In the genomic region with DNA sequence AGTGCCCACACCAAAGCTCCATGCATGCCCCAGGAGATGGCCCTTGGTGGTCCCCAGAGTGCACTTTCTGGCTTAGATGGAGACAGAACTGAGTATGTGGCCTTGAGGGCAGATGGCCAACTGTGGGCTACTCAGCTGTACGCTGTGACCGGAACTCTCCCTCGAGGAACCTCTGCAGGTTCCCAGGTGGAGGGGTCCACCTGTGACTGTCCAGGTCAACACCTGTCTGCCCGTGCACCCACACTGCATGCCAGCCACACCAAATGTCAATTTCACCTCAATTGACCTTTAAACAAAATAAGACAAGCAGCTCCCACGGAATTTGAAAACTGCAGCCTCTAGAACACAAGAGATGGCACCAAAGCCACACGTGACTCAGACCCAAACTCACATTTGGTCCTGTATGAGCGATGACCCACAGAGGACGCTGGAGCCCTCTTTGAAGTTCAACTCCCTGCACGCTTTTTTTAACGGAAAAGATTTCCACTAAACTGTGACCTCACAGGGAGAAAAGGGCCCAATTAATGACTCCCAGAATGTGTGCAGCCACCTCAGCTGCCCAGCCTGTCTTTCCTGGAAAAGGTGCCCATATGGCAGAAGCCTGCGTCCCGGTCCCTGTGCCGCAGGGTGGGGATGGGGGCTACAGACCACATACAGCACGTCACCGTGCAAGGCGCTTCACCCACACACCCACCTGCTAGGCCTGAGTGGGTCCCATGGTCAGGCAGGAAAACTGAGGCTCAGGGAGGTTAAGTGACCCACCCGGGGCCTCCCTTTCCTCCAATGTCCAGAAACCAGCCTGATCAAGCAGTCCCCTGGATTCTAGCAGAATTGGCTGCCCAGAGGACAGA, we compare ENCODE assay signal across 9 cellular contexts. TPM values are rescaled to one million over a fixed set of nuclear protein-coding genes. Genes with fewer than 3 reads are reported as not detected.
DNase-seq lines count a peak whose midpoint lies in the region; ATAC-seq, FAIRE-seq and TF ChIP-seq lines count a peak whose summit lies in the region.
"Had no signal": no experiment of that assay in that cellular context is flagged by ENCODE, and none has a peak within 500 bp of the region (broad histone marks: within the 10 kb centered on the region; RNA-seq: fewer than 3 reads in every experiment).

No MANE protein-coding gene starts in this region.

- peak overlapping the region; percentile 34 for H3K27ac Mint-ChIP-seq in glutamatergic neuron (ENCODE audit: unreplicated experiment)

- H3K27ac ChIP-seq in upper lobe of right lung, result peak overlapping the region; percentile 63

- ATAC-seq in left ventricle myocardium superior (no peak), HG03439 (IDR thresholded peaks at IDR 0.05; ENCODE audit: unreplicated experiment) (peak; percentile 24), upper lobe of right lung (no peak)

- no peaks in the 10 kb centered on the region for H3K27me3 ChIP-seq in upper lobe of right lung

- peaks cover 19% of the 10 kb centered on the region for H3K4me1 Mint-ChIP-seq in glutamatergic neuron (ENCODE audit: low read depth, unreplicated experiment)

- no peak for FAIRE-seq in RCC 7860 (lab: Jason Lieb, UNC)

- H3K36me3 Mint-ChIP-seq in glutamatergic neuron (ENCODE audit: unreplicated experiment), result peaks cover 6% of the 10 kb centered on the region

- H3K27me3 Mint-ChIP-seq in glutamatergic neuron (ENCODE audit: unreplicated experiment), result peaks cover 12% of the 10 kb centered on the region

- H3K4me1 ChIP-seq in upper lobe of right lung, result peaks cover 50% of the 10 kb centered on the region

- TF ChIP-seq CTCF in glutamatergic neuron (IDR thresholded peaks at IDR 0.05; ENCODE audit: partially characterized antibody, unreplicated experiment) (no peak), upper lobe of right lung (IDR thresholded peaks at IDR 0.05) (no peak)

- H3K9me3 ChIP-seq in upper lobe of right lung, result no peaks in the 10 kb centered on the region

- DNase-seq in cardiac septum (ENCODE audit: low spot score), result peak; percentile 67
- no peak for DNase-seq in left ventricle myocardium superior
- no peak for DNase-seq in glutamatergic neuron
- no peak for DNase-seq in upper lobe of right lung
- no peak for DNase-seq in RCC 7860 (ENCODE audit: low spot score)
- no peak for DNase-seq in T-helper 9 cell
- DNase-seq in NCI-H1436 (lab: John Stamatoyannopoulos, UW), result no peak

- no peak overlapping the region for H3K4me3 ChIP-seq in upper lobe of right lung

- H3K4me3 Mint-ChIP-seq in glutamatergic neuron (ENCODE audit: unreplicated experiment), result peak overlapping the region; percentile 36
- H3K4me3 Mint-ChIP-seq: neural crest cell had no signal

- H3K9me3 Mint-ChIP-seq in glutamatergic neuron (ENCODE audit: unreplicated experiment), result peaks cover 3% of the 10 kb centered on the region
- H3K9me3 Mint-ChIP-seq: neural crest cell had no signal

- H3K36me3 ChIP-seq in upper lobe of right lung, result peaks cover 29% of the 10 kb centered on the region

- intact Hi-C loops in cardiac septum (cut with DNase I), result no loop called here
- intact Hi-C loops in left ventricle myocardium superior (cut with micrococcal nuclease), result no loop called here
- intact Hi-C loops in upper lobe of right lung (cut with DNase I), result no loop called here

RNA-seq across cellular contexts. Expression of a gene that starts 47.7 kb away (rescaled TPM):
- 44.6 TPM for total RNA-seq in cardiac septum
- total RNA-seq in left ventricle myocardium superior, result 72.1 TPM
- total RNA-seq in glutamatergic neuron (ENCODE audit: unreplicated experiment), result not detected
- 198 TPM for total RNA-seq in upper lobe of right lung

Comparison
In these comparisons a context has a peak if more than half of its experiments do, and no peak if none do; other contexts are left out.
1. RNA of a gene that starts 47.7 kb away (total RNA-seq): 198 TPM in upper lobe of right lung (single experiment), 72.1 TPM in left ventricle myocardium superior (single experiment) and 44.6 TPM in cardiac septum (single experiment); not detected in glutamatergic neuron (single experiment); every median in the first group is over 10 times any median in the second.